1 cellular context compared by ENCODE assay signal in the genomic region with DNA sequence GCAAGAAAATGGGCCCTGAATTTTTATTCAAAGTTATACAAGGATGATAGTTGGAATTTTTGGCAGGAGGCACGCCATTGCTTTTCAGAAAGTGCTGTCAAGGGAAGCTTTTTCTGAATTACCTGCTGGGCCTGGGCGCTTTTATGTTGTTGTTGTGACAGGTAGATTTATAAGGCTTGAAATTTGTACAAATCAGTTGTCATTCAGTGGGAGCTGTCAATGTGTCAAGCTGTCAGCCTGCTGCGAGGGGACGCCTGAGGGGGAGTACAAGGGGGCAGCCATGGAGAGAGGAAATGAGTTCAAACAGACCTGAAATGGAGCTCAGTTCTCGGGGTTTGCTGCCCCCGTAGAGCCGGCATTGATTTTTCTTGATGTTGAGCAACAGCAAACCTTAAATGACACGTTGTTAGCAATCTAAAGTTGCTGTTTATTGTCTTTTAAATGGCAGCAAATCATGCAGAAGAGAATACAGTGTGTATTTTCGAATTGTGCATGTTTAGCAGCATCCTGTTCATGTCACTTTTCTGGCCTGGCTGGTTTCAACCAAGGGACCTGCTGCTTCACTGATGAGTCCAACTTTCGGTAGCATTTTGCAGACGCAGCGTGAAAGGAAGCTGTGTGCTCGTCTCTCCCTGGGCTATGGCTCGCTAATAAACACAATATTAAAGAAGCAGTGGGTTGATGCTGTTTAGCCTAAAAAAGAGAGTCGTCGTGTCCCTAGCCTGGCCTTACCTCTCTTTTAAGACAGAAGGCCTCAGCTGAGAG.
TF ChIP-seq lines count a peak whose summit lies in the region.

No MANE protein-coding gene starts in this region.

TF ChIP-seq in GM23338, 12 proteins besides CTCF, POLR2A, EP300 and RAD21:
- TF ChIP-seq, protein P1, sequence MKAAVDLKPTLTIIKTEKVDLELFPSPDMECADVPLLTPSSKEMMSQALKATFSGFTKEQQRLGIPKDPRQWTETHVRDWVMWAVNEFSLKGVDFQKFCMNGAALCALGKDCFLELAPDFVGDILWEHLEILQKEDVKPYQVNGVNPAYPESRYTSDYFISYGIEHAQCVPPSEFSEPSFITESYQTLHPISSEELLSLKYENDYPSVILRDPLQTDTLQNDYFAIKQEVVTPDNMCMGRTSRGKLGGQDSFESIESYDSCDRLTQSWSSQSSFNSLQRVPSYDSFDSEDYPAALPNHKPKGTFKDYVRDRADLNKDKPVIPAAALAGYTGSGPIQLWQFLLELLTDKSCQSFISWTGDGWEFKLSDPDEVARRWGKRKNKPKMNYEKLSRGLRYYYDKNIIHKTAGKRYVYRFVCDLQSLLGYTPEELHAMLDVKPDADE (IDR thresholded peaks at IDR 0.05) = no peak
- no peak for TF ChIP-seq EZH2phosphoT487 (IDR thresholded peaks at IDR 0.05; ENCODE audit: unreplicated experiment)
- TF ChIP-seq, protein P2, sequence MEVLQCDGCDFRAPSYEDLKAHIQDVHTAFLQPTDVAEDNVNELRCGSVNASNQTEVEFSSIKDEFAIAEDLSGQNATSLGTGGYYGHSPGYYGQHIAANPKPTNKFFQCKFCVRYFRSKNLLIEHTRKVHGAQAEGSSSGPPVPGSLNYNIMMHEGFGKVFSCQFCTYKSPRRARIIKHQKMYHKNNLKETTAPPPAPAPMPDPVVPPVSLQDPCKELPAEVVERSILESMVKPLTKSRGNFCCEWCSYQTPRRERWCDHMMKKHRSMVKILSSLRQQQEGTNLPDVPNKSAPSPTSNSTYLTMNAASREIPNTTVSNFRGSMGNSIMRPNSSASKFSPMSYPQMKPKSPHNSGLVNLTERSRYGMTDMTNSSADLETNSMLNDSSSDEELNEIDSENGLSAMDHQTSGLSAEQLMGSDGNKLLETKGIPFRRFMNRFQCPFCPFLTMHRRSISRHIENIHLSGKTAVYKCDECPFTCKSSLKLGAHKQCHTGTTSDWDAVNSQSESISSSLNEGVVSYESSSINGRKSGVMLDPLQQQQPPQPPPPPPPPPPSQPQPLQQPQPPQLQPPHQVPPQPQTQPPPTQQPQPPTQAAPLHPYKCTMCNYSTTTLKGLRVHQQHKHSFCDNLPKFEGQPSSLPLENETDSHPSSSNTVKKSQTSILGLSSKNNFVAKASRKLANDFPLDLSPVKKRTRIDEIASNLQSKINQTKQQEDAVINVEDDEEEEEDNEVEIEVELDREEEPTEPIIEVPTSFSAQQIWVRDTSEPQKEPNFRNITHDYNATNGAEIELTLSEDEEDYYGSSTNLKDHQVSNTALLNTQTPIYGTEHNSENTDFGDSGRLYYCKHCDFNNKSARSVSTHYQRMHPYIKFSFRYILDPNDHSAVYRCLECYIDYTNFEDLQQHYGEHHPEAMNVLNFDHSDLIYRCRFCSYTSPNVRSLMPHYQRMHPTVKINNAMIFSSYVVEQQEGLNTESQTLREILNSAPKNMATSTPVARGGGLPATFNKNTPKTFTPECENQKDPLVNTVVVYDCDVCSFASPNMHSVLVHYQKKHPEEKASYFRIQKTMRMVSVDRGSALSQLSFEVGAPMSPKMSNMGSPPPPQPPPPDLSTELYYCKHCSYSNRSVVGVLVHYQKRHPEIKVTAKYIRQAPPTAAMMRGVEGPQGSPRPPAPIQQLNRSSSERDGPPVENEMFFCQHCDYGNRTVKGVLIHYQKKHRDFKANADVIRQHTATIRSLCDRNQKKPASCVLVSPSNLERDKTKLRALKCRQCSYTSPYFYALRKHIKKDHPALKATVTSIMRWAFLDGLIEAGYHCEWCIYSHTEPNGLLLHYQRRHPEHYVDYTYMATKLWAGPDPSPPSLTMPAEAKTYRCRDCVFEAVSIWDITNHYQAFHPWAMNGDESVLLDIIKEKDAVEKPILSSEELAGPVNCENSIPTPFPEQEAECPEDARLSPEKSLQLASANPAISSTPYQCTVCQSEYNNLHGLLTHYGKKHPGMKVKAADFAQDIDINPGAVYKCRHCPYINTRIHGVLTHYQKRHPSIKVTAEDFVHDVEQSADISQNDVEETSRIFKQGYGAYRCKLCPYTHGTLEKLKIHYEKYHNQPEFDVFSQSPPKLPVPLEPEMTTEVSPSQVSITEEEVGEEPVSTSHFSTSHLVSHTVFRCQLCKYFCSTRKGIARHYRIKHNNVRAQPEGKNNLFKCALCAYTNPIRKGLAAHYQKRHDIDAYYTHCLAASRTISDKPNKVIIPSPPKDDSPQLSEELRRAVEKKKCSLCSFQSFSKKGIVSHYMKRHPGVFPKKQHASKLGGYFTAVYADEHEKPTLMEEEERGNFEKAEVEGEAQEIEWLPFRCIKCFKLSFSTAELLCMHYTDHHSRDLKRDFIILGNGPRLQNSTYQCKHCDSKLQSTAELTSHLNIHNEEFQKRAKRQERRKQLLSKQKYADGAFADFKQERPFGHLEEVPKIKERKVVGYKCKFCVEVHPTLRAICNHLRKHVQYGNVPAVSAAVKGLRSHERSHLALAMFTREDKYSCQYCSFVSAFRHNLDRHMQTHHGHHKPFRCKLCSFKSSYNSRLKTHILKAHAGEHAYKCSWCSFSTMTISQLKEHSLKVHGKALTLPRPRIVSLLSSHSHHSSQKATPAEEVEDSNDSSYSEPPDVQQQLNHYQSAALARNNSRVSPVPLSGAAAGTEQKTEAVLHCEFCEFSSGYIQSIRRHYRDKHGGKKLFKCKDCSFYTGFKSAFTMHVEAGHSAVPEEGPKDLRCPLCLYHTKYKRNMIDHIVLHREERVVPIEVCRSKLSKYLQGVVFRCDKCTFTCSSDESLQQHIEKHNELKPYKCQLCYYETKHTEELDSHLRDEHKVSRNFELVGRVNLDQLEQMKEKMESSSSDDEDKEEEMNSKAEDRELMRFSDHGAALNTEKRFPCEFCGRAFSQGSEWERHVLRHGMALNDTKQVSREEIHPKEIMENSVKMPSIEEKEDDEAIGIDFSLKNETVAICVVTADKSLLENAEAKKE (CRISPR knock-in tag; IDR thresholded peaks at IDR 0.05) = no peak
- TF ChIP-seq ZNF114 (CRISPR knock-in tag; IDR thresholded peaks at IDR 0.05) = no peak
